In genomic region chr20:34701405-34702085, GRCh38 we compare ENCODE assay signal across 18 cellular contexts. TPM values are rescaled to one million over a fixed set of nuclear protein-coding genes. Genes with fewer than 3 reads are reported as not detected.
DNase-seq lines count a peak whose midpoint lies in the region; TF ChIP-seq lines count a peak whose summit lies in the region.
"Had no signal": no experiment of that assay in that cellular context is flagged by ENCODE, and none has a peak within 500 bp of the region (broad histone marks: within the 10 kb centered on the region; RNA-seq: fewer than 3 reads in every experiment).

No MANE protein-coding gene starts in this region.

- no peak overlapping the region for H3K27ac Mint-ChIP-seq in T-helper 1 cell treated with Interleukin-12 subunit alpha and Interleukin-12 subunit beta and Interleukin-4 antibody, amounts not matched to agents 30 μg/mL and 1 μg/mL, for 36 hours
- no peak overlapping the region for H3K27ac Mint-ChIP-seq in glutamatergic neuron (ENCODE audit: unreplicated experiment)
- peak overlapping the region; percentile 100 for H3K27ac Mint-ChIP-seq in type B pancreatic cell
- H3K27ac Mint-ChIP-seq: CD8-positive, alpha-beta T cell had no signal

- H3K4me1 Mint-ChIP-seq in T-helper 1 cell treated with Interleukin-12 subunit alpha and Interleukin-12 subunit beta and Interleukin-4 antibody, amounts not matched to agents 30 μg/mL and 1 μg/mL, for 36 hours (ENCODE audit: low read depth): peaks cover 22% of the 10 kb centered on the region
- H3K4me1 Mint-ChIP-seq in glutamatergic neuron (ENCODE audit: low read depth, unreplicated experiment): peaks cover 16% of the 10 kb centered on the region
- peaks cover 33% of the 10 kb centered on the region for H3K4me1 Mint-ChIP-seq in type B pancreatic cell (ENCODE audit: unreplicated experiment)

- peaks cover 18% of the 10 kb centered on the region for H3K27me3 Mint-ChIP-seq in T-helper 1 cell treated with Interleukin-12 subunit alpha and Interleukin-12 subunit beta and Interleukin-4 antibody, amounts not matched to agents 30 μg/mL and 1 μg/mL, for 36 hours (ENCODE audit: low read depth)
- H3K27me3 Mint-ChIP-seq in glutamatergic neuron (ENCODE audit: unreplicated experiment) (peaks cover 21% of the 10 kb centered on the region), type B pancreatic cell (peaks cover 7% of the 10 kb centered on the region)

- TF ChIP-seq CTCF in glutamatergic neuron (IDR thresholded peaks at IDR 0.05; ENCODE audit: partially characterized antibody, unreplicated experiment) (no peak), type B pancreatic cell (conservative IDR thresholded peaks at IDR 0.05) (no peak)

- no peaks in the 10 kb centered on the region for H3K36me3 Mint-ChIP-seq in T-helper 1 cell treated with Interleukin-12 subunit alpha and Interleukin-12 subunit beta and Interleukin-4 antibody, amounts not matched to agents 30 μg/mL and 1 μg/mL, for 36 hours (ENCODE audit: low read depth)
- H3K36me3 Mint-ChIP-seq in glutamatergic neuron (ENCODE audit: unreplicated experiment) (peaks cover 5% of the 10 kb centered on the region), type B pancreatic cell (no peaks in the 10 kb centered on the region)

- peak overlapping the region; percentile 22 for H3K4me3 Mint-ChIP-seq in T-helper 1 cell treated with Interleukin-12 subunit alpha and Interleukin-12 subunit beta and Interleukin-4 antibody, amounts not matched to agents 30 μg/mL and 1 μg/mL, for 36 hours
- H3K4me3 Mint-ChIP-seq in glutamatergic neuron (ENCODE audit: unreplicated experiment): peak overlapping the region; percentile 62
- peak overlapping the region; percentile 53 for H3K4me3 Mint-ChIP-seq in type B pancreatic cell
- H3K4me3 Mint-ChIP-seq: CD8-positive, alpha-beta T cell had no signal

- DNase-seq in T-helper 1 cell (no peak), NCI-H524 (lab: John Stamatoyannopoulos, UW) (peak; percentile 55 to 77), glutamatergic neuron (no peak), type B pancreatic cell (ENCODE audit: extremely low spot score, unreplicated experiment) (no peak), T-helper 9 cell (no peak), NCI-H748 (lab: John Stamatoyannopoulos, UW; ENCODE audit: unreplicated experiment) (no peak)
- no peak for DNase-seq in effector CD4-positive, alpha-beta T cell
- DNase-seq: activated CD8-positive, alpha-beta memory T cell treated with anti-CD3 and anti-CD28 coated beads, Interleukin-2, amount 50 U/mL, for 48 hours; activated effector memory CD4-positive, alpha-beta T cell treated with anti-CD3 and anti-CD28 coated beads, Interleukin-2, amount 50 U/mL, for 16 hours; CD8-positive, alpha-beta T cell; foreskin fibroblast; H9; Kasumi-1; NCI-H1092; NCI-H526; occipital lobe; SIG-M5 had no signal

- no peaks in the 10 kb centered on the region for H3K9me3 Mint-ChIP-seq in T-helper 1 cell treated with Interleukin-12 subunit alpha and Interleukin-12 subunit beta and Interleukin-4 antibody, amounts not matched to agents 30 μg/mL and 1 μg/mL, for 36 hours
- H3K9me3 Mint-ChIP-seq in glutamatergic neuron (ENCODE audit: unreplicated experiment) (peaks cover 20% of the 10 kb centered on the region), type B pancreatic cell (no peaks in the 10 kb centered on the region)
- H3K9me3 Mint-ChIP-seq: CD8-positive, alpha-beta T cell; H9 had no signal

RNA-seq across cellular contexts. Expression of gene TP53INP2, which starts 2.6 kb away (rescaled TPM):
- 178 TPM for total RNA-seq in glutamatergic neuron (ENCODE audit: unreplicated experiment)
- total RNA-seq in type B pancreatic cell (ENCODE audit: low replicate concordance): 39.6 and 60.7 TPM in 2 replicates

RNA-seq across cellular contexts. Expression of gene PIGU, which starts 24.7 kb away (rescaled TPM):
- total RNA-seq in glutamatergic neuron (ENCODE audit: unreplicated experiment) (19.4 TPM), type B pancreatic cell (ENCODE audit: low replicate concordance) (41.5 and 46.2 TPM in 2 replicates)

Comparison
In these comparisons a context has a peak if more than half of its experiments do, and no peak if none do; other contexts are left out.
1. DNase-seq: peak in NCI-H524 (2 of 2); none in T-helper 1 cell (0 of 5), glutamatergic neuron (single experiment), type B pancreatic cell (single experiment), T-helper 9 cell (single experiment), NCI-H748 (single experiment) and effector CD4-positive, alpha-beta T cell (single experiment).
2. Peak in every context shown above with its lines, with median percentiles within 50 percentile points of each other: H3K4me3 Mint-ChIP-seq.